ENCODE assay signal across 1 cellular context in the genomic region with DNA sequence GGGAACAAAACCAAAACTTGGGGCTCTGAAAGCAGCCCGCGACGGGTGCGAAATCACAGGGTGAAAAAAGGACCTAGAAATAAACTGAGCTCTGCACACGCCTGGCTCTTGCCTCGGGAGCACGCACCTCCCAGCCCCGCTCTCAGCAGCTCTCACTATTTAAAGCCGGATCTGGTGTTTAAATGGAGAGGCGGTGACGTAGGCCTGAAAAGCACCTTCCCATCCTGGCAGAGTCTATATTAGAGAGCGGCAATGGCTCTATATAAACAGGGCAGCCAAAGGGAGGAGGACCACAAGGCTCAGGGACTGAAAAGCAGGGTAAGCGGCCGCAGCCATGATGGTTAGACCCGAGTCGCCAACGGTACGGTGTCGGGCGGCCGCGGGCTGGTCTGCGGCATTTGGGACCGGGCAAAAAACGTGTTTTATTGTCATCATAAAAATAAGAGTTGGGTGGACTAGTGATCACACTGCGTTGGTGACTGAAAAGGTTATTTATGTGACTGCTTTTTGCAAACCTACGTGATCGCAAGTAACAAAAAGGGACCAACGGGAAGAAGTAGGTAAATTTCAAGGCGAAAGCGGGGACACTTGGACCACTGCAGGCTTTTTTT.
TF ChIP-seq lines count a peak whose summit lies in the region.

No MANE protein-coding gene starts in this region.

TF ChIP-seq in H1, 55 proteins besides CTCF, POLR2A, EP300 and RAD21:
- TF ChIP-seq YY1 (IDR thresholded peaks at IDR 0.05; ENCODE audit: low read depth, low read length) (peak; percentile 91), KDM5A (IDR thresholded peaks at IDR 0.05; ENCODE audit: low read length) (no peak), EGR1 (IDR thresholded peaks at IDR 0.05; ENCODE audit: borderline replicate concordance, low read depth, low read length) (no peak), JUN (IDR thresholded peaks at IDR 0.05; ENCODE audit: low read depth, low read length) (no peak), PHF8 (conservative IDR thresholded peaks at IDR 0.05; ENCODE audit: low read depth, low read length) (peak; percentile 74), RBBP5 (IDR thresholded peaks at IDR 0.05; ENCODE audit: borderline replicate concordance, low read depth, low read length) (peak; percentile 67), ASH2L (IDR thresholded peaks at IDR 0.05; ENCODE audit: low read length) (peak; percentile 90), TBP (IDR thresholded peaks at IDR 0.05; ENCODE audit: low read depth, low read length) (peak; percentile 98), POLR2AphosphoS5 (IDR thresholded peaks at IDR 0.05; ENCODE audit: low read depth, low read length) (peak; percentile 99), BACH1 (IDR thresholded peaks at IDR 0.05; ENCODE audit: low read length) (no peak), NANOG (IDR thresholded peaks at IDR 0.05; ENCODE audit: insufficient read depth, low read depth, low read length, poor library complexity, severe bottlenecking) (no peak), RNF2 (IDR thresholded peaks at IDR 0.05; ENCODE audit: borderline replicate concordance, low read depth, low read length, missing control alignments, poor library complexity, severe bottlenecking) (no peak), TAF1 (IDR thresholded peaks at IDR 0.05; ENCODE audit: low read depth, low read length) (peak; percentile 99), GTF2F1 (IDR thresholded peaks at IDR 0.05; ENCODE audit: borderline replicate concordance, low read depth, low read length) (peak; percentile 93), CEBPB (IDR thresholded peaks at IDR 0.05; ENCODE audit: low read depth, low read length) (no peak), SIN3A (conservative IDR thresholded peaks at IDR 0.05 in 1 of 2, IDR thresholded peaks at IDR 0.05 in 1 of 2; ENCODE audit: low read depth in 1 of 2, low read length in 2 of 2) (peak; percentile 37 to 51; a peak in 1 of 4 replicates), JUND (IDR thresholded peaks at IDR 0.05; ENCODE audit: low read length) (peak; percentile 48; the same call in 1 of the 2 replicates), SP1 (IDR thresholded peaks at IDR 0.05; ENCODE audit: low read depth, low read length) (peak; percentile 57; the same call in 1 of the 2 replicates), CREB1 (IDR thresholded peaks at IDR 0.05) (peak; percentile 82), NRF1 (IDR thresholded peaks at IDR 0.05; ENCODE audit: low read depth, low read length) (0 out of 2 replicates have a peak, but pooled peaks have one; percentile 7), CHD1 (IDR thresholded peaks at IDR 0.05; ENCODE audit: low read depth, low read length) (peak; percentile 82), TAF7 (optimal IDR thresholded peaks at IDR 0.05; ENCODE audit: borderline replicate concordance, low read depth, low read length) (peak; percentile 98)
- TF ChIP-seq, protein P1, sequence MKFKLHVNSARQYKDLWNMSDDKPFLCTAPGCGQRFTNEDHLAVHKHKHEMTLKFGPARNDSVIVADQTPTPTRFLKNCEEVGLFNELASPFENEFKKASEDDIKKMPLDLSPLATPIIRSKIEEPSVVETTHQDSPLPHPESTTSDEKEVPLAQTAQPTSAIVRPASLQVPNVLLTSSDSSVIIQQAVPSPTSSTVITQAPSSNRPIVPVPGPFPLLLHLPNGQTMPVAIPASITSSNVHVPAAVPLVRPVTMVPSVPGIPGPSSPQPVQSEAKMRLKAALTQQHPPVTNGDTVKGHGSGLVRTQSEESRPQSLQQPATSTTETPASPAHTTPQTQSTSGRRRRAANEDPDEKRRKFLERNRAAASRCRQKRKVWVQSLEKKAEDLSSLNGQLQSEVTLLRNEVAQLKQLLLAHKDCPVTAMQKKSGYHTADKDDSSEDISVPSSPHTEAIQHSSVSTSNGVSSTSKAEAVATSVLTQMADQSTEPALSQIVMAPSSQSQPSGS (IDR thresholded peaks at IDR 0.05; ENCODE audit: low read length) = peak; percentile 76
- TF ChIP-seq, protein P2, sequence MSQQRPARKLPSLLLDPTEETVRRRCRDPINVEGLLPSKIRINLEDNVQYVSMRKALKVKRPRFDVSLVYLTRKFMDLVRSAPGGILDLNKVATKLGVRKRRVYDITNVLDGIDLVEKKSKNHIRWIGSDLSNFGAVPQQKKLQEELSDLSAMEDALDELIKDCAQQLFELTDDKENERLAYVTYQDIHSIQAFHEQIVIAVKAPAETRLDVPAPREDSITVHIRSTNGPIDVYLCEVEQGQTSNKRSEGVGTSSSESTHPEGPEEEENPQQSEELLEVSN (IDR thresholded peaks at IDR 0.05) = peak; percentile 51; the same call in 1 of the 2 replicates
- TF ChIP-seq, protein P3, sequence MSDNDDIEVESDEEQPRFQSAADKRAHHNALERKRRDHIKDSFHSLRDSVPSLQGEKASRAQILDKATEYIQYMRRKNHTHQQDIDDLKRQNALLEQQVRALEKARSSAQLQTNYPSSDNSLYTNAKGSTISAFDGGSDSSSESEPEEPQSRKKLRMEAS (IDR thresholded peaks at IDR 0.05) = peak; percentile 71
